ENCODE assay signal across 8 cellular contexts in the genomic region with DNA sequence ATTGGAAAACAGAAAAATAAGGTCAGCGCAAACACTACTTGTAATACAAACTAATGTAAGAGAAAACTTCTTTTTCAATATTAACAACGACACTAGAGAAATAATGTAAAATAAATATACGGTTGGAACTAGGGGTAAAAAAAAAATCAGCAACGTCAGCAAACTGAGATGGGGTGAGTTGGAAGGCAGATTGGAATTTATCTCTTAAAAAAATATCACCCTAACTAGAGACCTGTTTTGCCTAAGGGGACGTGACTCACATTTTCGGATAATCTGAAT. TPM values are rescaled to one million over a fixed set of nuclear protein-coding genes. Genes with fewer than 3 reads are reported as not detected.
DNase-seq lines count a peak whose midpoint lies in the region; ATAC-seq and TF ChIP-seq lines count a peak whose summit lies in the region.

No MANE protein-coding gene starts in this region.

- CTCF ChIA-PET in CD8-positive, alpha-beta T cell (lab: Charles Lee), result no interaction called here
- CTCF ChIA-PET in PC-3 (lab: Charles Lee), result no interaction called here

- 0% methylated on average over 1 to 4 of the region's 6 CpGs for WGBS in endodermal cell (ENCODE audit: insufficient coverage in 1 of 2, insufficient read length in 1 of 2), 2 experiments

- no peak for DNase-seq in CD8-positive, alpha-beta T cell
- DNase-seq in PC-3, result peak; percentile 79
- DNase-seq in endodermal cell, result no peak
- no peak for DNase-seq in stimulated activated naive CD4-positive, alpha-beta T cell (lab: John Stamatoyannopoulos, UW)
- DNase-seq in EL, result no peak
- no peak for DNase-seq in medulla oblongata (ENCODE audit: extremely low spot score)

- POLR2A ChIA-PET in CD8-positive, alpha-beta T cell (lab: Charles Lee), result no interaction called here
- POLR2A ChIA-PET in PC-3 (lab: Charles Lee; ENCODE audit: unreplicated experiment), result no interaction called here

- no peaks in the 10 kb centered on the region for H3K27me3 ChIP-seq in CD8-positive, alpha-beta T cell (ENCODE audit: insufficient read depth, low read length)
- H3K27me3 ChIP-seq in PC-3 (ENCODE audit: low read length), result no peaks in the 10 kb centered on the region
- no peaks in the 10 kb centered on the region for H3K27me3 ChIP-seq in endodermal cell (ENCODE audit: control insufficient read depth, insufficient read depth, low read length, poor library complexity, severe bottlenecking)
- H3K27me3 ChIP-seq in neuron (ENCODE audit: insufficient read depth, low read length), result no peaks in the 10 kb centered on the region

- no peaks in the 10 kb centered on the region for H4K20me1 ChIP-seq in PC-3 (ENCODE audit: low read length)

- H3K27ac ChIP-seq in CD8-positive, alpha-beta T cell (ENCODE audit: low read depth, low read length), result no peak overlapping the region
- H3K27ac ChIP-seq in PC-3 (ENCODE audit: low read length) (peak overlapping the region; percentile 94), endodermal cell (ENCODE audit: low read depth, low read length) (peak overlapping the region; percentile 97)

- H3K36me3 Mint-ChIP-seq in CD8-positive, alpha-beta T cell, result peaks cover 2% of the 10 kb centered on the region
- peaks cover 3% of the 10 kb centered on the region for H3K36me3 Mint-ChIP-seq in endodermal cell (ENCODE audit: low read depth)

- H3K4me1 Mint-ChIP-seq in CD8-positive, alpha-beta T cell (ENCODE audit: low read depth), result peaks cover 18% of the 10 kb centered on the region
- H3K4me1 Mint-ChIP-seq in endodermal cell, result peaks cover 11% of the 10 kb centered on the region

- H3K27ac Mint-ChIP-seq in CD8-positive, alpha-beta T cell, result no peak overlapping the region
- peak overlapping the region; percentile 36 for H3K27ac Mint-ChIP-seq in endodermal cell

- H3K4me3 ChIP-seq in CD8-positive, alpha-beta T cell (ENCODE audit: low read depth, low read length), result peak overlapping the region; percentile 89
- peak overlapping the region; percentile 92 for H3K4me3 ChIP-seq in PC-3 (ENCODE audit: low read length)
- peak overlapping the region; percentile 90 for H3K4me3 ChIP-seq in endodermal cell (ENCODE audit: low read length)
- peak overlapping the region; percentile 87 for H3K4me3 ChIP-seq in neuron (ENCODE audit: low read length)

- H3K9me3 ChIP-seq in CD8-positive, alpha-beta T cell (ENCODE audit: low read length), result no peaks in the 10 kb centered on the region
- H3K9me3 ChIP-seq in PC-3 (ENCODE audit: low read length) (no peaks in the 10 kb centered on the region), endodermal cell (ENCODE audit: control insufficient read depth, low read length) (no peaks in the 10 kb centered on the region), neuron (ENCODE audit: low read length) (no peaks in the 10 kb centered on the region)

- H3F3A ChIP-seq in PC-3 (ENCODE audit: low read length, unreplicated experiment), result no peaks in the 10 kb centered on the region

- no TSS peak for BruUV-seq in PC-3 (replicated peaks; lab: Mats Ljungman, UMichigan)

- no peaks in the 10 kb centered on the region for H3K9me2 ChIP-seq in PC-3 (replicated peaks; ENCODE audit: low read length)

- peak overlapping the region; percentile 94 for H3K9ac ChIP-seq in PC-3 (ENCODE audit: low read length)
- peak overlapping the region; percentile 84 for H3K9ac ChIP-seq in endodermal cell (ENCODE audit: extremely low read depth, low read length, poor library complexity, severe bottlenecking)

- H3K36me3 ChIP-seq in CD8-positive, alpha-beta T cell (ENCODE audit: insufficient read depth, low read length), result no peaks in the 10 kb centered on the region
- H3K36me3 ChIP-seq in PC-3 (ENCODE audit: low read depth, low read length) (no peaks in the 10 kb centered on the region), endodermal cell (ENCODE audit: control insufficient read depth, insufficient read depth, low read length) (no peaks in the 10 kb centered on the region), neuron (ENCODE audit: insufficient read depth, low read length) (no peaks in the 10 kb centered on the region)

- peaks cover 6% of the 10 kb centered on the region for H3K27me3 Mint-ChIP-seq in CD8-positive, alpha-beta T cell (ENCODE audit: low read depth)
- H3K27me3 Mint-ChIP-seq in endodermal cell (ENCODE audit: insufficient read depth), result peaks cover 7% of the 10 kb centered on the region

- no peak for TF ChIP-seq CTCF in CD8-positive, alpha-beta T cell (IDR thresholded peaks at IDR 0.05)
- TF ChIP-seq CTCF in PC-3 (conservative IDR thresholded peaks at IDR 0.05; ENCODE audit: low read depth, low read length), result no peak
- no peak for TF ChIP-seq CTCF in endodermal cell (conservative IDR thresholded peaks at IDR 0.05)

- peak overlapping the region; percentile 81 for H3K4me2 ChIP-seq in PC-3 (ENCODE audit: low read length)

- H2AFZ ChIP-seq in PC-3 (ENCODE audit: low read length) (peak overlapping the region; percentile 78), neuron (ENCODE audit: low read depth, low read length) (peak overlapping the region; percentile 96)

- no peaks in the 10 kb centered on the region for H3K9me3 Mint-ChIP-seq in CD8-positive, alpha-beta T cell
- no peaks in the 10 kb centered on the region for H3K9me3 Mint-ChIP-seq in endodermal cell

- peaks cover 8% of the 10 kb centered on the region for H3K4me1 ChIP-seq in CD8-positive, alpha-beta T cell (ENCODE audit: insufficient read depth, low read length)
- H3K4me1 ChIP-seq in PC-3 (ENCODE audit: insufficient read depth, low read length), result peaks cover 14% of the 10 kb centered on the region
- H3K4me1 ChIP-seq in endodermal cell (ENCODE audit: control insufficient read depth, insufficient read depth, low read length), result peaks cover 3% of the 10 kb centered on the region
- H3K4me1 ChIP-seq in neuron (ENCODE audit: insufficient read depth, low read length), result peaks cover 7% of the 10 kb centered on the region

- intact Hi-C loops in CD8-positive, alpha-beta T cell (cut with DNase I, micrococcal nuclease), result loop anchor here (1.0 to 5.0 kb wide), 2 partner anchors 67 to 71 kb away; no protein-coding TSS in a partner anchor
- intact Hi-C loops in PC-3 (cut with micrococcal nuclease), result loop anchor here (1.0 kb wide), 1 partner anchor 19 kb away; no protein-coding TSS in a partner anchor

- H3K4me3 Mint-ChIP-seq in CD8-positive, alpha-beta T cell, result peak overlapping the region; percentile 91
- peak overlapping the region; percentile 89 for H3K4me3 Mint-ChIP-seq in endodermal cell

- H3K79me2 ChIP-seq in PC-3 (ENCODE audit: low read length), result peaks cover 37% of the 10 kb centered on the region

- ATAC-seq in CD8-positive, alpha-beta T cell, result no peak
- ATAC-seq in PC-3, result no peak
- no peak for ATAC-seq in HG02981 (IDR thresholded peaks at IDR 0.05; ENCODE audit: unreplicated experiment)

RNA-seq across cellular contexts. Expression of gene UTRN, which starts 0.7 kb away (rescaled TPM):
- total RNA-seq in CD8-positive, alpha-beta T cell, result 100 to 1,000 TPM; 125 to 130 TPM
- 49.0 and 58.3 TPM in 2 replicates for total RNA-seq in PC-3 (2014; rRNA removed)
- total RNA-seq in endodermal cell, result 10 to 100 TPM; 67.7 to 79.7 TPM
- 40.1 TPM for polyA plus RNA-seq in endodermal cell (2013, experiment 1 of 2)
- polyA plus RNA-seq in endodermal cell (2013, experiment 2 of 2), result 44.5 TPM
